In the genomic region with DNA sequence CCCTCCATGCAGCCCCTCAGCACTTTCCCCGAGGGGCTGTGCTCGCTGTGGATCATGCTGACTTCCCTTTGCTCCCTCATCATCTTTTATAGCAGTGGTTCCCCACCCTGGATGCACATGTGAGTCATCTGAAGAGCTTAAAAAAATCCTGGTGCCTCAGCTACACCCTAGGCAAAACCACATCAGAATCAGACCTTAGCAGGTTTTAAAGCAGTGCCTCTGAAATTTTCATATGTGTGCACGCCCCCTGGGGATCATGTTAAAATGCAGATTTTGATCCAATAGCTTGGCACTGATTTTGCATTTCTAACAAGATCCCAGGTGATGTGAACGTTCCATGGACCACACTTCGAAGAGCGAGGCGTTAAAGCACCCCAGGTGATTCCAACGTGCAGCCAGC, we compare ENCODE assay signal across 18 cellular contexts. TPM values are rescaled to one million over a fixed set of nuclear protein-coding genes. Genes with fewer than 3 reads are reported as not detected.
DNase-seq lines count a peak whose midpoint lies in the region; ATAC-seq and TF ChIP-seq lines count a peak whose summit lies in the region.
"Had no signal": no experiment of that assay in that cellular context is flagged by ENCODE, and none has a peak within 500 bp of the region (broad histone marks: within the 10 kb centered on the region; RNA-seq: fewer than 3 reads in every experiment).

No MANE protein-coding gene starts in this region.

- DNase-seq in A172 (ENCODE audit: low spot score) (peak; percentile 35), EH (ENCODE audit: low read depth) (peak; percentile 57), T-cell (peak in 5 of 34 experiments; percentile 15 to 45 (median 21)), chondrocyte (ENCODE audit: low spot score) (no peak), middle frontal gyrus (ENCODE audit: extremely low spot score, low spot score) (no peak)
- DNase-seq: activated CD4-positive, alpha-beta T cell treated with anti-CD3 and anti-CD28 coated beads, Interleukin-2, amount 50 U/mL, for 1 hour; activated naive CD8-positive, alpha-beta T cell treated with anti-CD3 and anti-CD28 coated beads, Interleukin-2, amount 50 U/mL, for 24 hours; activated T-cell treated with anti-CD3 and anti-CD28 coated beads, Interleukin-2, amount 50 U/mL, for 1 hour; cortex of kidney; DMS79; head of caudate nucleus; left lung; NCI-H2171 treated with DMSO at 0.1 percent for 48 hours; NCI-H526 treated with DMSO at 0.1 percent for 48 hours had no signal

- peaks cover 0 to 12% of the 10 kb centered on the region in 2 donors for H3K27me3 Mint-ChIP-seq in T-cell
- H3K27me3 Mint-ChIP-seq in chondrocyte (ENCODE audit: low read depth), result no peaks in the 10 kb centered on the region

- H3K4me3 Mint-ChIP-seq in T-cell (peak overlapping the region in 2 of 3 donors; percentile 41 to 45), chondrocyte (ENCODE audit: unreplicated experiment) (no peak overlapping the region)
- H3K4me3 Mint-ChIP-seq: activated naive CD8-positive, alpha-beta T cell treated with anti-CD3 and anti-CD28 coated beads, Interleukin-2, amount 50 U/mL, for 24 hours; nephron; stimulated activated memory B cell treated with anti-CD40 and anti-IgM and Interleukin-4, amounts not matched to agents 10 μg/mL and 1 μg/mL and 100 μg/mL, for 72 hours had no signal

- H3K4me1 Mint-ChIP-seq in T-cell (peaks cover 23 to 47% (median 32%) of the 10 kb centered on the region in 3 donors), chondrocyte (ENCODE audit: low read depth) (peaks cover 72% of the 10 kb centered on the region)
- H3K4me1 Mint-ChIP-seq: stimulated activated memory B cell treated with anti-CD40 and anti-IgM and Interleukin-4, amounts not matched to agents 10 μg/mL and 1 μg/mL and 100 μg/mL, for 72 hours had no signal

- H3K27ac Mint-ChIP-seq in T-cell (peak overlapping the region in 1 of 2 donors; percentile 92), chondrocyte (ENCODE audit: unreplicated experiment) (peak overlapping the region; percentile 65)
- H3K27ac Mint-ChIP-seq: activated naive CD8-positive, alpha-beta T cell treated with anti-CD3 and anti-CD28 coated beads, Interleukin-2, amount 50 U/mL, for 24 hours; stimulated activated memory B cell treated with anti-CD40 and anti-IgM and Interleukin-4, amounts not matched to agents 10 μg/mL and 1 μg/mL and 100 μg/mL, for 72 hours had no signal

- TF ChIP-seq CTCF in chondrocyte (IDR thresholded peaks at IDR 0.05), result peak; percentile 11

- H3K36me3 Mint-ChIP-seq in T-cell (no peaks in the 10 kb centered on the region), chondrocyte (ENCODE audit: low read depth) (peaks cover 73% of the 10 kb centered on the region)
- H3K36me3 Mint-ChIP-seq: stimulated activated memory B cell treated with anti-CD40 and anti-IgM and Interleukin-4, amounts not matched to agents 10 μg/mL and 1 μg/mL and 100 μg/mL, for 72 hours had no signal

- ATAC-seq in T-cell (replicated peaks in 1 of 4), result peak; percentile 71 to 90 (median 82)
- ATAC-seq in GM18873 (IDR thresholded peaks at IDR 0.05; ENCODE audit: low FRiP score, unreplicated experiment), result no peak
- ATAC-seq in GM18861 (IDR thresholded peaks at IDR 0.05; ENCODE audit: unreplicated experiment), result no peak
- ATAC-seq: activated naive CD8-positive, alpha-beta T cell treated with anti-CD3 and anti-CD28 coated beads, Interleukin-2, amount 50 U/mL, for 24 hours; left lung; stimulated activated memory B cell treated with anti-CD40 and anti-IgM and Interleukin-4, amounts not matched to agents 10 μg/mL and 1 μg/mL and 100 μg/mL, for 72 hours had no signal

- CTCF ChIA-PET in T-cell (lab: Charles Lee), result no interaction called here

- POLR2A ChIA-PET in T-cell (lab: Charles Lee), result no interaction called here

- H3K9me3 Mint-ChIP-seq in T-cell (no peaks in the 10 kb centered on the region), chondrocyte (ENCODE audit: low read depth) (no peaks in the 10 kb centered on the region)
- H3K9me3 Mint-ChIP-seq: activated naive CD8-positive, alpha-beta T cell treated with anti-CD3 and anti-CD28 coated beads, Interleukin-2, amount 50 U/mL, for 24 hours; nephron; stimulated activated memory B cell treated with anti-CD40 and anti-IgM and Interleukin-4, amounts not matched to agents 10 μg/mL and 1 μg/mL and 100 μg/mL, for 72 hours had no signal

RNA-seq across cellular contexts. Expression of gene FEM1B, which starts 50.9 kb away (rescaled TPM):
- 24.7 and 26.9 TPM in 2 replicates for total RNA-seq in A172 (2014; rRNA removed; shearing (Covaris generic))
- 10 to 100 TPM; 36.9 to 75.8 (median 55.3) TPM for total RNA-seq in T-cell
- total RNA-seq in chondrocyte, result 46.0 to 52.7 TPM (median 49.1 TPM) in 3 replicates

Comparison
In these comparisons a context has a peak if more than half of its experiments do, and no peak if none do; other contexts are left out.
1. DNase-seq: peak in A172 (single experiment) and EH (single experiment); none in chondrocyte (single experiment) and middle frontal gyrus (single experiment).
2. ATAC-seq: peak in T-cell (4 of 4); none in GM18873 (single experiment) and GM18861 (single experiment).